In genomic region chr19:46802152-46802551, GRCh38 we compare ENCODE assay signal across 24 cellular contexts.
"Had no signal": no experiment of that assay in that cellular context is flagged by ENCODE, and none has a peak within 500 bp of the region (broad histone marks: within the 10 kb centered on the region; RNA-seq: fewer than 3 reads in every experiment).

No MANE protein-coding gene starts in this region.

- H3K27ac ChIP-seq: left ventricle myocardium inferior, ovary, right atrium auricular region, skin epidermis, suprapubic skin, thoracic aorta, tibial artery, upper lobe of right lung had no signal

- H3K4me3 Mint-ChIP-seq: mesothelial cell of epicardium; natural killer cell; nephron progenitor cell; stimulated activated effector memory CD8-positive, alpha-beta T cell treated with anti-CD3 and anti-CD28 coated beads, Interleukin-12 subunit alpha, Interleukin-12 subunit beta, amount 100 ng/mL, for 72 hours; stimulated activated naive CD8-positive, alpha-beta T cell treated with anti-CD3 and anti-CD28 coated beads, Interleukin-15, Interleukin-2, amounts not matched to agents 100 ng/mL and 50 ng/mL, for 24 hours had no signal

- H3K9me3 ChIP-seq: left ventricle myocardium inferior, ovary, right atrium auricular region, suprapubic skin, thoracic aorta, tibial artery, upper lobe of right lung had no signal

- H3K4me1 ChIP-seq: left ventricle myocardium inferior, right atrium auricular region, suprapubic skin, tibial artery, upper lobe of right lung had no signal

- H3K27me3 Mint-ChIP-seq: stimulated activated naive CD8-positive, alpha-beta T cell treated with anti-CD3 and anti-CD28 coated beads, Interleukin-15, Interleukin-2, amounts not matched to agents 100 ng/mL and 50 ng/mL, for 24 hours had no signal

- H3K36me3 ChIP-seq: left ventricle myocardium inferior, ovary, right atrium auricular region, suprapubic skin, thoracic aorta, tibial artery, upper lobe of right lung had no signal

- H3K4me2 ChIP-seq: hepatocyte had no signal

- H3K27ac Mint-ChIP-seq: mesothelial cell of epicardium; natural killer cell; nephron progenitor cell; progenitor cell of endocrine pancreas; stimulated activated effector memory CD8-positive, alpha-beta T cell treated with anti-CD3 and anti-CD28 coated beads, Interleukin-12 subunit alpha, Interleukin-12 subunit beta, amount 100 ng/mL, for 72 hours; stimulated activated naive CD8-positive, alpha-beta T cell treated with anti-CD3 and anti-CD28 coated beads, Interleukin-15, Interleukin-2, amounts not matched to agents 100 ng/mL and 50 ng/mL, for 24 hours had no signal

- H3K4me3 ChIP-seq: hepatocyte, left ventricle myocardium inferior, lung, ovary, right atrium auricular region, skin epidermis, suprapubic skin, thoracic aorta, tibial artery, upper lobe of right lung had no signal

- DNase-seq: islet precursor cell; left ventricle myocardium inferior; mesendoderm; naive B cell; natural killer cell; nephron progenitor cell; ovary; stimulated activated CD4-positive, alpha-beta T cell treated with anti-CD3 and anti-CD28 coated beads, Interleukin-4, amount 100 ng/mL, for 24 hours; stimulated activated naive CD4-positive, alpha-beta T cell; tibial artery; trophoblast cell; upper lobe of right lung had no signal

- H3K9me3 Mint-ChIP-seq: mesothelial cell of epicardium; naive B cell; natural killer cell; stimulated activated effector memory CD8-positive, alpha-beta T cell treated with anti-CD3 and anti-CD28 coated beads, Interleukin-12 subunit alpha, Interleukin-12 subunit beta, amount 100 ng/mL, for 72 hours; stimulated activated naive CD8-positive, alpha-beta T cell treated with anti-CD3 and anti-CD28 coated beads, Interleukin-15, Interleukin-2, amounts not matched to agents 100 ng/mL and 50 ng/mL, for 24 hours had no signal

- H3K36me3 Mint-ChIP-seq: mesothelial cell of epicardium, naive B cell, natural killer cell had no signal

- FAIRE-seq: urothelium cell line had no signal

- H3K27me3 ChIP-seq: hepatocyte, ovary, right atrium auricular region, suprapubic skin, tibial artery, upper lobe of right lung had no signal

- ATAC-seq: natural killer cell; sciatic nerve; stimulated activated effector memory CD8-positive, alpha-beta T cell treated with anti-CD3 and anti-CD28 coated beads, Interleukin-12 subunit alpha, Interleukin-12 subunit beta, amount 100 ng/mL, for 72 hours; upper lobe of right lung had no signal

- H3K4me1 Mint-ChIP-seq: mesothelial cell of epicardium; natural killer cell; stimulated activated effector memory CD8-positive, alpha-beta T cell treated with anti-CD3 and anti-CD28 coated beads, Interleukin-12 subunit alpha, Interleukin-12 subunit beta, amount 100 ng/mL, for 72 hours had no signal
